In genomic region chr10:8616166-8616565, GRCh38 we compare ENCODE assay signal across 13 cellular contexts.
DNase-seq lines count a peak whose midpoint lies in the region; ATAC-seq and TF ChIP-seq lines count a peak whose summit lies in the region.
"Had no signal": no experiment of that assay in that cellular context is flagged by ENCODE, and none has a peak within 500 bp of the region (broad histone marks: within the 10 kb centered on the region; RNA-seq: fewer than 3 reads in every experiment).

No MANE protein-coding gene starts in this region.

- H3F3A ChIP-seq in PC-3 (ENCODE audit: low read length, unreplicated experiment): no peaks in the 10 kb centered on the region

- no peaks in the 10 kb centered on the region for H3K9me3 ChIP-seq in PC-3 (ENCODE audit: low read length)

- DNase-seq in PC-3: peak; percentile 71
- DNase-seq in ecto neural progenitor cell (ENCODE audit: low spot score): no peak
- no peak for DNase-seq in stimulated activated CD4-positive, alpha-beta T cell treated with anti-CD3 and anti-CD28 coated beads, Interleukin-2, amount 100 ng/mL, for 48 hours
- no peak for DNase-seq in NCI-H226
- DNase-seq: activated CD8-positive, alpha-beta memory T cell treated with anti-CD3 and anti-CD28 coated beads, Interleukin-2, amount 10 ng/mL, durations not matched to agents 7 days and 5 days; aorta; HFFc6; immature natural killer cell had no signal

- no peaks in the 10 kb centered on the region for H3K27me3 ChIP-seq in PC-3 (ENCODE audit: low read length)

- H3K9ac ChIP-seq in PC-3 (ENCODE audit: low read length): peak overlapping the region; percentile 27; the same call in 1 of the 2 replicates

- TF ChIP-seq CTCF in C4-2B (conservative IDR thresholded peaks at IDR 0.05) (no peak), PC-3 (conservative IDR thresholded peaks at IDR 0.05; ENCODE audit: low read depth, low read length) (no peak)

- H3K27ac ChIP-seq in C4-2B (peak overlapping the region; percentile 2; the same call in 1 of the 2 replicates), PC-3 (ENCODE audit: low read length) (peak overlapping the region; percentile 98)
- H3K27ac ChIP-seq: epithelial cell of prostate had no signal

- intact Hi-C loops in PC-3 (cut with micrococcal nuclease): no loop called here

- H3K79me2 ChIP-seq in PC-3 (ENCODE audit: low read length): no peaks in the 10 kb centered on the region

- H3K4me1 ChIP-seq in PC-3 (ENCODE audit: insufficient read depth, low read length): peaks cover 50% of the 10 kb centered on the region

- no peaks in the 10 kb centered on the region for H4K20me1 ChIP-seq in PC-3 (ENCODE audit: low read length)

- ATAC-seq in GM19023 (IDR thresholded peaks at IDR 0.05; ENCODE audit: unreplicated experiment) (peak; percentile 73), HG02938 (IDR thresholded peaks at IDR 0.05; ENCODE audit: unreplicated experiment) (peak; percentile 67), PC-3 (no peak; the same call in 1 of the 2 replicates), HG03135 (IDR thresholded peaks at IDR 0.05; ENCODE audit: unreplicated experiment) (no peak)
- ATAC-seq: activated CD8-positive, alpha-beta memory T cell treated with anti-CD3 and anti-CD28 coated beads, Interleukin-2, amount 10 ng/mL, durations not matched to agents 7 days and 5 days had no signal

- H3K36me3 ChIP-seq in PC-3 (ENCODE audit: low read depth, low read length): no peaks in the 10 kb centered on the region

- CTCF ChIA-PET in PC-3 (lab: Charles Lee): no interaction called here

- peak overlapping the region; percentile 48; the same call in 1 of the 2 replicates for H3K4me2 ChIP-seq in PC-3 (ENCODE audit: low read length)

- POLR2A ChIA-PET in PC-3 (lab: Charles Lee; ENCODE audit: unreplicated experiment): no interaction called here

- H3K4me3 ChIP-seq in PC-3 (ENCODE audit: low read length): no peak overlapping the region

- no peaks in the 10 kb centered on the region for H3K9me2 ChIP-seq in PC-3 (replicated peaks; ENCODE audit: low read length)

- H2AFZ ChIP-seq in PC-3 (ENCODE audit: low read length): peak overlapping the region; percentile 34; the same call in 1 of the 2 replicates

- BruUV-seq in PC-3 (replicated peaks; lab: Mats Ljungman, UMichigan): no TSS peak

Comparison
In these comparisons a context has a peak if more than half of its experiments do, and no peak if none do; other contexts are left out.
1. ATAC-seq: peak in GM19023 (single experiment) and HG02938 (single experiment); none in PC-3 (single experiment) and HG03135 (single experiment).